In the genomic region with DNA sequence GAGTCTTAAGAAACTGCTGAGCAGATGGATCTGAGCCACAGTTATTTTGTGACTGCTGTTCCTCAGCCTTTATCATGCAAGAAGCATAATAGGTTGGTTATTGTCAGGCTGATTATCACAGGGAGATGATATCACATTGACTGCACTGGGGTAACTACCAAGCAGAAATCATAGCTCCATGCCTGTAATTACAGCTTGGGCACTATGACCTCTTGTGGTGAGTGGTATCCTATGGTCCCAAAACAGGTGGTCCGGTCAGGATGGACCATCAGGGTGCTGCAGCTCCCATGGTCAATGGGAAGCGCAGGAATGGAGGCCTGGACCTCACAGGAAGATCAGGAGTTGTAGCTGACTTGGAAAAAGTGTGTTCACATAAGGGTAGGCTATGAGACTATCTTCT, we compare ENCODE assay signal across 21 cellular contexts.
"Had no signal": no experiment of that assay in that cellular context is flagged by ENCODE, and none has a peak within 500 bp of the region (broad histone marks: within the 10 kb centered on the region; RNA-seq: fewer than 3 reads in every experiment).

No MANE protein-coding gene starts in this region.

- DNase-seq: activated CD4-positive, alpha-beta T cell treated with anti-CD3 and anti-CD28 coated beads for 48 hours; activated CD4-positive, alpha-beta T cell treated with anti-CD3 and anti-CD28 coated beads, Interleukin-2, amount 50 U/mL, for 48 hours; activated CD4-positive, CD25-positive, alpha-beta regulatory T cell treated with anti-CD3 and anti-CD28 coated beads, Interleukin-2, amount 50 U/mL, for 72 hours; activated CD8-positive, alpha-beta memory T cell treated with anti-CD3 and anti-CD28 coated beads, Interleukin-2, amount 10 ng/mL, durations not matched to agents 7 days and 5 days; activated effector memory CD4-positive, alpha-beta T cell treated with anti-CD3 and anti-CD28 coated beads, Interleukin-2, amount 50 U/mL, for 16 hours; activated naive CD4-positive, alpha-beta T cell treated with Interleukin-2 at 50 U/mL for 16 hours; activated T-cell treated with anti-CD3 and anti-CD28 coated beads, Interleukin-2, amount 50 U/mL, for 24 hours; amygdala; NCI-H1105 treated with DMSO at 0.1 percent for 48 hours; NCI-H1436 treated with DMSO at 0.1 percent for 48 hours; NCI-H1930; NCI-H2171 treated with DMSO at 0.1 percent for 48 hours; NCI-H226; NCI-H526; NCI-H774; NK-92 treated with Interleukin-12 subunit alpha and Interleukin-12 subunit beta, amount 100 ng/mL, for 24 hours; OCI-M1; RPMI8226; SHP77 had no signal

- FAIRE-seq: astrocyte, HepG2 had no signal
